ENCODE assay signal across 11 cellular contexts in the genomic region with DNA sequence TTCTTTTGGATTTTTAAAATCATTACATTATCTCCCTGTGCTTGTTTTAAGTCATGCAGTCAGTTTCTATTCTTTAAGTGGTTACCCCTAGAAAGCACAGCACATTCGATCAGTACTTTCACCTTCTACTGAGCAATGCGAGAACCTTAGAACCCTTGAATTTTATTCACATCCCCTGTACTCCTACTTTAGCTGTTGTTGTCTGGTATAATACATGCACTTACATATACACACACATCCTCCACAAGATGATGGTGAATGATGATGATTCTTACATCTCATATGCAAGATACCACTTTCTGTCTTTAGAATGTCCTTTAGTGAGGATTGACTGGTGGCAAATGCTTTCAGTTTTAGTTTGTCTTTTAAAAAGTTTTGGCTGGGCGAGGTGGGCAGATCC. TPM values are rescaled to one million over a fixed set of nuclear protein-coding genes. Genes with fewer than 3 reads are reported as not detected.
DNase-seq lines count a peak whose midpoint lies in the region; ATAC-seq and TF ChIP-seq lines count a peak whose summit lies in the region.
"Had no signal": no experiment of that assay in that cellular context is flagged by ENCODE, and none has a peak within 500 bp of the region (broad histone marks: within the 10 kb centered on the region; RNA-seq: fewer than 3 reads in every experiment).

No MANE protein-coding gene starts in this region.

- no peaks in the 10 kb centered on the region for H3K9me3 ChIP-seq in HEK293 (ENCODE audit: control insufficient read depth, insufficient read depth, low read depth, low read length)
- no peaks in the 10 kb centered on the region for H3K9me3 ChIP-seq in Karpas-422 (ENCODE audit: low read length)
- H3K9me3 ChIP-seq: pancreas had no signal

- peaks cover 14% of the 10 kb centered on the region for H3K4me1 Mint-ChIP-seq in activated T-cell treated with anti-CD3 and anti-CD28 coated beads, Interleukin-2, amount 50 U/mL, for 72 hours (ENCODE audit: low read depth)
- peaks cover 27% of the 10 kb centered on the region for H3K4me1 Mint-ChIP-seq in stimulated activated naive CD8-positive, alpha-beta T cell treated with anti-CD3 and anti-CD28 coated beads, Interleukin-15, Interleukin-2, amounts not matched to agents 100 ng/mL and 50 ng/mL, for 24 hours (ENCODE audit: low read depth)

- peak overlapping the region; percentile 21 for H3K9ac ChIP-seq in Karpas-422 (ENCODE audit: low read length)

- peaks cover 100% of the 10 kb centered on the region for H3K79me2 ChIP-seq in Karpas-422 (ENCODE audit: low read length)

- peak overlapping the region; percentile 64 to 69 for H3K4me3 Mint-ChIP-seq in activated T-cell treated with anti-CD3 and anti-CD28 coated beads, Interleukin-2, amount 50 U/mL, for 72 hours
- peak overlapping the region; percentile 59 for H3K4me3 Mint-ChIP-seq in stimulated activated naive CD8-positive, alpha-beta T cell treated with anti-CD3 and anti-CD28 coated beads, Interleukin-15, Interleukin-2, amounts not matched to agents 100 ng/mL and 50 ng/mL, for 24 hours

- H3K27me3 ChIP-seq in Karpas-422 (ENCODE audit: low read length) (no peaks in the 10 kb centered on the region), H7 (ENCODE audit: control insufficient read depth, insufficient read depth, low read length) (no peaks in the 10 kb centered on the region)
- H3K27me3 ChIP-seq: pancreas had no signal

- H3K9me2 ChIP-seq in Karpas-422 (replicated peaks; ENCODE audit: insufficient read depth, low read length): no peaks in the 10 kb centered on the region

- no peaks in the 10 kb centered on the region for H3K9me3 Mint-ChIP-seq in activated T-cell treated with anti-CD3 and anti-CD28 coated beads, Interleukin-2, amount 50 U/mL, for 72 hours
- no peaks in the 10 kb centered on the region for H3K9me3 Mint-ChIP-seq in stimulated activated naive CD8-positive, alpha-beta T cell treated with anti-CD3 and anti-CD28 coated beads, Interleukin-15, Interleukin-2, amounts not matched to agents 100 ng/mL and 50 ng/mL, for 24 hours

- H3K4me3 ChIP-seq in HEK293 (ENCODE audit: low read depth, low read length) (no peak overlapping the region), Karpas-422 (ENCODE audit: low read length) (peak overlapping the region; percentile 13; the same call in 1 of the 2 replicates), H7 (ENCODE audit: insufficient read depth, low read depth, low read length) (no peak overlapping the region)
- H3K4me3 ChIP-seq: pancreas had no signal

- peaks cover 0 to 18% of the 10 kb centered on the region in 2 experiments; a peak in 1 of 3 replicates for H3K36me3 ChIP-seq in HEK293 (ENCODE audit: control insufficient read depth in 2 of 2, insufficient read depth in 1 of 2, low read length in 2 of 2)
- H3K36me3 ChIP-seq in Karpas-422 (ENCODE audit: insufficient read depth, low read length): peaks cover 32% of the 10 kb centered on the region
- H3K36me3 ChIP-seq in H7 (replicated peaks; ENCODE audit: control insufficient read depth, insufficient read depth, low read length): no peaks in the 10 kb centered on the region; the same call in 1 of the 2 replicates
- H3K36me3 ChIP-seq: pancreas had no signal

- H3K27me3 Mint-ChIP-seq in activated T-cell treated with anti-CD3 and anti-CD28 coated beads, Interleukin-2, amount 50 U/mL, for 72 hours (ENCODE audit: low read depth): no peaks in the 10 kb centered on the region
- H3K27me3 Mint-ChIP-seq in stimulated activated naive CD8-positive, alpha-beta T cell treated with anti-CD3 and anti-CD28 coated beads, Interleukin-15, Interleukin-2, amounts not matched to agents 100 ng/mL and 50 ng/mL, for 24 hours: no peaks in the 10 kb centered on the region

- DNase-seq in activated T-cell treated with anti-CD3 and anti-CD28 coated beads, Interleukin-2, amount 50 U/mL, for 72 hours: no peak
- no peak for DNase-seq in activated T-cell treated with anti-CD3 and anti-CD28 coated beads for 4 hours
- no peak for DNase-seq in Karpas-422
- DNase-seq in H7: no peak
- DNase-seq in middle frontal gyrus (ENCODE audit: extremely low spot score, low spot score): no peak
- DNase-seq in hypothalamus (lab: John Stamatoyannopoulos, UW): no peak
- DNase-seq: GOT3, pancreas had no signal

- no peak for TF ChIP-seq CTCF in HEK293 (tag by site-specific recombination; IDR thresholded peaks at IDR 0.05)

- no peak overlapping the region for H2AFZ ChIP-seq in Karpas-422 (ENCODE audit: low read length)

- ATAC-seq in activated T-cell treated with anti-CD3 and anti-CD28 coated beads, Interleukin-2, amount 50 U/mL, for 72 hours (replicated peaks in 1 of 2): peak; percentile 77 to 81
- ATAC-seq: pancreas had no signal

- H3K27ac Mint-ChIP-seq in activated T-cell treated with anti-CD3 and anti-CD28 coated beads, Interleukin-2, amount 50 U/mL, for 72 hours: no peak overlapping the region
- peak overlapping the region; percentile 21 for H3K27ac Mint-ChIP-seq in stimulated activated naive CD8-positive, alpha-beta T cell treated with anti-CD3 and anti-CD28 coated beads, Interleukin-15, Interleukin-2, amounts not matched to agents 100 ng/mL and 50 ng/mL, for 24 hours

- POLR2A ChIA-PET in HEK293 (lab: Yijun Ruan, JAX): no interaction called here

- peak overlapping the region; percentile 27 for H3K4me2 ChIP-seq in Karpas-422 (ENCODE audit: low read depth, low read length, poor library complexity, severe bottlenecking)

- H3K27ac ChIP-seq in HEK293 (ENCODE audit: extremely low read depth, low read depth, low read length) (no peak overlapping the region), Karpas-422 (ENCODE audit: low read length) (peak overlapping the region; percentile 4; the same call in 1 of the 2 replicates)
- H3K27ac ChIP-seq: pancreas, VCaP had no signal

- CTCF ChIA-PET in HEK293 (lab: Yijun Ruan, JAX): interaction anchor here (0.8 kb wide), 1 partner anchor 24 kb away, joined by 5 read pairs; no protein-coding TSS in a partner anchor

- H3K36me3 Mint-ChIP-seq in activated T-cell treated with anti-CD3 and anti-CD28 coated beads, Interleukin-2, amount 50 U/mL, for 72 hours (ENCODE audit: insufficient read depth in 2 of 2): no peaks in the 10 kb centered on the region
- peaks cover 8% of the 10 kb centered on the region for H3K36me3 Mint-ChIP-seq in stimulated activated naive CD8-positive, alpha-beta T cell treated with anti-CD3 and anti-CD28 coated beads, Interleukin-15, Interleukin-2, amounts not matched to agents 100 ng/mL and 50 ng/mL, for 24 hours (ENCODE audit: low read depth)

- peaks cover 3% of the 10 kb centered on the region; the same call in 1 of the 2 replicates for H4K20me1 ChIP-seq in Karpas-422 (ENCODE audit: insufficient read depth, low read depth, low read length)

- H3K4me1 ChIP-seq in HEK293 (ENCODE audit: control insufficient read depth, insufficient read depth, low read length) (peaks cover 9% of the 10 kb centered on the region), Karpas-422 (ENCODE audit: low read length) (peaks cover 90% of the 10 kb centered on the region)

TF ChIP-seq in HEK293, 187 proteins besides CTCF, POLR2A, EP300 and RAD21:
- TF ChIP-seq ZNF214 (tag by site-specific recombination; IDR thresholded peaks at IDR 0.05; ENCODE audit: borderline replicate concordance) (no peak), ZBTB6 (tag by site-specific recombination; IDR thresholded peaks at IDR 0.05) (0 out of 2 replicates have a peak, but pooled peaks have one; percentile 15), PRDM1 (tag by site-specific recombination; IDR thresholded peaks at IDR 0.05) (peak; percentile 79)

RNA-seq across cellular contexts. Expression of gene CDC40, which starts 5.7 kb away (rescaled TPM):
- total RNA-seq in activated T-cell treated with anti-CD3 and anti-CD28 coated beads, Interleukin-2, amount 50 U/mL, for 72 hours: 10 to 100 TPM; 26.6 to 38.3 TPM
- total RNA-seq in Karpas-422 (2014; rRNA removed; shearing (Covaris generic); ENCODE audit: low replicate concordance): 35.5 and 39.5 TPM in 2 replicates
- total RNA-seq in H7 (2014; rRNA removed; shearing (Covaris generic)): 23.1 and 32.6 TPM in 2 replicates

RNA-seq across cellular contexts. Expression of gene WASF1, which starts 6.4 kb away (rescaled TPM):
- total RNA-seq in activated T-cell treated with anti-CD3 and anti-CD28 coated beads, Interleukin-2, amount 50 U/mL, for 72 hours: 1 to 10 TPM; 2.6 to 3.3 TPM
- total RNA-seq in Karpas-422 (2014; rRNA removed; shearing (Covaris generic); ENCODE audit: low replicate concordance): 9.0 and 18.0 TPM in 2 replicates
- 15.3 and 17.6 TPM in 2 replicates for total RNA-seq in H7 (2014; rRNA removed; shearing (Covaris generic))
